In the genomic region with DNA sequence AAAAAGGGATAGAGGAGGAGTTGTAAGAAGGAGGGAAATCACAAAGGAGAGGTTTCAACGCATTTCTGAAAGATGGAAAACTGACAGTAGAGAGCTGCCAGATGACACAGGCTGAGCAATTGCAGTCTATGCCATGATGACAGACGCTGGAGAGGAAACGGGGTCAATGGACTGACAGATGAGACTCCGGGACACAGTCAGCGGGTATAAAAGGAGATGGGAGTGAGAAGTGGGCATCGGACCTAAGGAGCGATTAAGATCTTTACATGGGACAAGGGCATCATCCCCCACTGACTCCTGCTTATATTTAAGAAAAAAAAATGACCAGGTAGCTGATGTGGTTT, we compare ENCODE assay signal across 17 cellular contexts. TPM values are rescaled to one million over a fixed set of nuclear protein-coding genes. Genes with fewer than 3 reads are reported as not detected.
DNase-seq lines count a peak whose midpoint lies in the region; ATAC-seq and TF ChIP-seq lines count a peak whose summit lies in the region.
"Had no signal": no experiment of that assay in that cellular context is flagged by ENCODE, and none has a peak within 500 bp of the region (broad histone marks: within the 10 kb centered on the region; RNA-seq: fewer than 3 reads in every experiment).

No MANE protein-coding gene starts in this region.

- no peak overlapping the region for H3K4ac ChIP-seq in mesenchymal stem cell (ENCODE audit: low read depth in 1 of 2, low read length in 2 of 2)

- H2AFZ ChIP-seq in mesenchymal stem cell (ENCODE audit: low read depth, low read length), result no peak overlapping the region

- no peak overlapping the region for H3K4me2 ChIP-seq in mesenchymal stem cell (ENCODE audit: low read length, poor library complexity, severe bottlenecking)

- H3K9me3 ChIP-seq in body of pancreas (no peaks in the 10 kb centered on the region), mesenchymal stem cell (ENCODE audit: control insufficient read depth, low read length) (no peaks in the 10 kb centered on the region)
- H3K9me3 ChIP-seq: BE2C had no signal

- H2AK5ac ChIP-seq in mesenchymal stem cell (ENCODE audit: low read length, severe bottlenecking), result peak overlapping the region; percentile 80

- peaks cover 69% of the 10 kb centered on the region for H3K27me3 Mint-ChIP-seq in stimulated activated naive CD8-positive, alpha-beta T cell treated with anti-CD3 and anti-CD28 coated beads, Interleukin-15, Interleukin-2, amounts not matched to agents 100 ng/mL and 50 ng/mL, for 24 hours
- peaks cover 63% of the 10 kb centered on the region for H3K27me3 Mint-ChIP-seq in activated CD4-positive, alpha-beta memory T cell treated with anti-CD3 and anti-CD28 coated beads, Interleukin-2, amount 10 ng/mL, durations not matched to agents 7 days and 5 days

- no peak overlapping the region for H2BK12ac ChIP-seq in mesenchymal stem cell (ENCODE audit: low read length in 2 of 2)

- intact Hi-C loops in body of pancreas (cut with DNase I), result no loop called here

- H4K91ac ChIP-seq in mesenchymal stem cell (ENCODE audit: low read length), result no peak overlapping the region

- H2BK5ac ChIP-seq in mesenchymal stem cell (ENCODE audit: low read depth, low read length, poor library complexity, severe bottlenecking), result no peak overlapping the region

- H3K4me1 Mint-ChIP-seq in stimulated activated naive CD8-positive, alpha-beta T cell treated with anti-CD3 and anti-CD28 coated beads, Interleukin-15, Interleukin-2, amounts not matched to agents 100 ng/mL and 50 ng/mL, for 24 hours (ENCODE audit: low read depth), result peaks cover 28% of the 10 kb centered on the region
- peaks cover 17% of the 10 kb centered on the region for H3K4me1 Mint-ChIP-seq in activated CD4-positive, alpha-beta memory T cell treated with anti-CD3 and anti-CD28 coated beads, Interleukin-2, amount 10 ng/mL, durations not matched to agents 7 days and 5 days

- WGBS in body of pancreas, 2 donors, result 51 to 69% methylated on average over 7 of the region's 7 CpGs
- 79% methylated on average over 5 of the region's 7 CpGs for WGBS in mesenchymal stem cell

- peak overlapping the region; percentile 11 for H3K4me3 Mint-ChIP-seq in stimulated activated naive CD8-positive, alpha-beta T cell treated with anti-CD3 and anti-CD28 coated beads, Interleukin-15, Interleukin-2, amounts not matched to agents 100 ng/mL and 50 ng/mL, for 24 hours
- no peak overlapping the region for H3K4me3 Mint-ChIP-seq in activated CD4-positive, alpha-beta memory T cell treated with anti-CD3 and anti-CD28 coated beads, Interleukin-2, amount 10 ng/mL, durations not matched to agents 7 days and 5 days
- H3K4me3 Mint-ChIP-seq: CD4-positive, CD25-positive, alpha-beta regulatory T cell had no signal

- H3K27ac ChIP-seq in body of pancreas (peak overlapping the region; percentile 50 to 90 (median 86)), mesenchymal stem cell (ENCODE audit: low read length, poor library complexity, severe bottlenecking) (no peak overlapping the region)

- POLR2A ChIA-PET in activated CD4-positive, alpha-beta memory T cell treated with anti-CD3 and anti-CD28 coated beads, Interleukin-2, amount 10 ng/mL, durations not matched to agents 7 days and 5 days (lab: Charles Lee), result interaction anchor here (1.6 kb wide), 1 partner anchor 36 kb away, joined by 3 read pairs; no protein-coding TSS in a partner anchor

- H3K4me1 ChIP-seq in body of pancreas, result peaks cover 46% of the 10 kb centered on the region
- H3K4me1 ChIP-seq in mesenchymal stem cell (ENCODE audit: control insufficient read depth, insufficient read depth, low read depth, low read length), result peaks cover 31% of the 10 kb centered on the region
- H3K4me1 ChIP-seq: BE2C had no signal

- H3K23ac ChIP-seq in mesenchymal stem cell (ENCODE audit: low read length in 2 of 2), result no peak overlapping the region

- H3K9me3 Mint-ChIP-seq in stimulated activated naive CD8-positive, alpha-beta T cell treated with anti-CD3 and anti-CD28 coated beads, Interleukin-15, Interleukin-2, amounts not matched to agents 100 ng/mL and 50 ng/mL, for 24 hours, result no peaks in the 10 kb centered on the region
- H3K9me3 Mint-ChIP-seq in activated CD4-positive, alpha-beta memory T cell treated with anti-CD3 and anti-CD28 coated beads, Interleukin-2, amount 10 ng/mL, durations not matched to agents 7 days and 5 days, result no peaks in the 10 kb centered on the region

- no peak overlapping the region for H3K14ac ChIP-seq in mesenchymal stem cell (ENCODE audit: low read length in 2 of 2)

- H4K8ac ChIP-seq in mesenchymal stem cell (ENCODE audit: low read length), result no peak overlapping the region

- CTCF ChIA-PET in activated CD4-positive, alpha-beta memory T cell treated with anti-CD3 and anti-CD28 coated beads, Interleukin-2, amount 10 ng/mL, durations not matched to agents 7 days and 5 days (lab: Charles Lee), result interaction anchor here (2.2 to 3.6 kb wide), 2 partner anchors 12 kb away, joined by 19 to 25 read pairs; no protein-coding TSS in a partner anchor

- H3K18ac ChIP-seq in mesenchymal stem cell (ENCODE audit: low read depth in 1 of 2, low read length in 2 of 2), result no peak overlapping the region

- H3K9ac ChIP-seq in mesenchymal stem cell (ENCODE audit: low read length), result no peak overlapping the region

- H3K36me3 Mint-ChIP-seq in stimulated activated naive CD8-positive, alpha-beta T cell treated with anti-CD3 and anti-CD28 coated beads, Interleukin-15, Interleukin-2, amounts not matched to agents 100 ng/mL and 50 ng/mL, for 24 hours (ENCODE audit: low read depth), result no peaks in the 10 kb centered on the region
- peaks cover 2% of the 10 kb centered on the region for H3K36me3 Mint-ChIP-seq in activated CD4-positive, alpha-beta memory T cell treated with anti-CD3 and anti-CD28 coated beads, Interleukin-2, amount 10 ng/mL, durations not matched to agents 7 days and 5 days (ENCODE audit: low read depth)
- H3K36me3 Mint-ChIP-seq: CD4-positive, CD25-positive, alpha-beta regulatory T cell had no signal

- TF ChIP-seq CTCF in body of pancreas (IDR thresholded peaks at IDR 0.05), result no peak

- no peaks in the 10 kb centered on the region for H3K79me1 ChIP-seq in mesenchymal stem cell (replicated peaks; ENCODE audit: low read length, poor library complexity, severe bottlenecking)

- DNase-seq in stimulated activated naive CD8-positive, alpha-beta T cell treated with anti-CD3 and anti-CD28 coated beads, Interleukin-15, Interleukin-2, amounts not matched to agents 100 U/mL and 50 U/mL, for 24 hours, result no peak
- DNase-seq in body of pancreas (no peak), mesenchymal stem cell (no peak), COLO668 (lab: John Stamatoyannopoulos, UW; ENCODE audit: unreplicated experiment) (no peak)
- DNase-seq in activated CD4-positive, alpha-beta memory T cell treated with anti-CD3 and anti-CD28 coated beads, Interleukin-2, amount 10 ng/mL, durations not matched to agents 7 days and 5 days, result no peak
- DNase-seq: BE2C; CD4-positive, CD25-positive, alpha-beta regulatory T cell; DMS153; GOT3; NCI-H1694; NCI-H510A; PC-3; RPMI8226 had no signal

- ATAC-seq in stimulated activated naive CD8-positive, alpha-beta T cell treated with anti-CD3 and anti-CD28 coated beads, Interleukin-15, Interleukin-2, amounts not matched to agents 100 U/mL and 50 U/mL, for 24 hours, result no peak
- ATAC-seq in body of pancreas, result no peak
- ATAC-seq in GM21717 (IDR thresholded peaks at IDR 0.05; ENCODE audit: unreplicated experiment), result no peak
- ATAC-seq: K562, PC-3 had no signal

- no peak overlapping the region for H3K4me3 ChIP-seq in body of pancreas
- no peak overlapping the region for H3K4me3 ChIP-seq in mesenchymal stem cell (ENCODE audit: insufficient read depth in 1 of 2, low read depth in 1 of 2, low read length in 2 of 2)
- H3K4me3 ChIP-seq: GM12878, K562 had no signal

- H3K27me3 ChIP-seq in body of pancreas, result no peaks in the 10 kb centered on the region
- H3K27me3 ChIP-seq in mesenchymal stem cell (ENCODE audit: control insufficient read depth in 1 of 2, insufficient read depth in 1 of 2, low read length in 2 of 2), result peaks cover 5 to 77% of the 10 kb centered on the region in 2 experiments

- no peak overlapping the region for H2BK15ac ChIP-seq in mesenchymal stem cell (ENCODE audit: low read depth, poor library complexity, severe bottlenecking)

- no peaks in the 10 kb centered on the region for H3K36me3 ChIP-seq in body of pancreas (replicated peaks in 1 of 2; ENCODE audit: insufficient read depth in 1 of 2, low read depth in 2 of 2)
- H3K36me3 ChIP-seq in mesenchymal stem cell (ENCODE audit: control insufficient read depth in 1 of 2, insufficient read depth in 2 of 2, low read depth in 1 of 2, low read length in 2 of 2), result no peaks in the 10 kb centered on the region
- H3K36me3 ChIP-seq: BE2C had no signal

- no peak for TF ChIP-seq POLR2A in body of pancreas (IDR thresholded peaks at IDR 0.05)

- no peak overlapping the region for H2BK120ac ChIP-seq in mesenchymal stem cell (ENCODE audit: low read depth, low read length)

- peak overlapping the region; percentile 75 for H3K27ac Mint-ChIP-seq in stimulated activated naive CD8-positive, alpha-beta T cell treated with anti-CD3 and anti-CD28 coated beads, Interleukin-15, Interleukin-2, amounts not matched to agents 100 ng/mL and 50 ng/mL, for 24 hours
- no peak overlapping the region for H3K27ac Mint-ChIP-seq in activated CD4-positive, alpha-beta memory T cell treated with anti-CD3 and anti-CD28 coated beads, Interleukin-2, amount 10 ng/mL, durations not matched to agents 7 days and 5 days

RNA-seq across cellular contexts. Expression of a gene that starts 4.3 kb away (rescaled TPM):
- 10 to 100 TPM; 30.4 to 36.6 TPM for total RNA-seq in body of pancreas
- 0.22 TPM for polyA plus RNA-seq in mesenchymal stem cell (2013, experiment 1 of 2)
- 0.34 TPM for polyA plus RNA-seq in mesenchymal stem cell (2013, experiment 2 of 2)
- total RNA-seq in activated CD4-positive, alpha-beta memory T cell treated with anti-CD3 and anti-CD28 coated beads, Interleukin-2, amount 10 ng/mL, durations not matched to agents 7 days and 5 days, result under 1 TPM; 0.40 to 0.71 TPM
- total RNA-seq: CD4-positive, CD25-positive, alpha-beta regulatory T cell had no signal
- polyA plus RNA-seq: CD4-positive, CD25-positive, alpha-beta regulatory T cell had no signal

RNA-seq across cellular contexts. Expression of a gene that starts 38.0 kb away (rescaled TPM):
- not detected for total RNA-seq in body of pancreas
- polyA plus RNA-seq in mesenchymal stem cell (2013, experiment 1 of 2), result 18.2 TPM
- polyA plus RNA-seq in mesenchymal stem cell (2013, experiment 2 of 2), result 20.1 TPM
- total RNA-seq in activated CD4-positive, alpha-beta memory T cell treated with anti-CD3 and anti-CD28 coated beads, Interleukin-2, amount 10 ng/mL, durations not matched to agents 7 days and 5 days, result 100 to 1,000 TPM; 546 to 570 TPM

RNA-seq across cellular contexts. Expression of a gene that starts 41.2 kb away (rescaled TPM):
- 10 to 100 TPM; 25.7 to 32.6 TPM for total RNA-seq in body of pancreas
- 7.2 TPM for polyA plus RNA-seq in mesenchymal stem cell (2013, experiment 1 of 2)
- 7.1 TPM for polyA plus RNA-seq in mesenchymal stem cell (2013, experiment 2 of 2)
- 10 to 100 TPM; 14.4 to 16.0 TPM for total RNA-seq in activated CD4-positive, alpha-beta memory T cell treated with anti-CD3 and anti-CD28 coated beads, Interleukin-2, amount 10 ng/mL, durations not matched to agents 7 days and 5 days

Comparison
In these comparisons a context has a peak if more than half of its experiments do, and no peak if none do; other contexts are left out.
1. RNA of a gene that starts 4.3 kb away (total RNA-seq): 30.4 to 36.6 TPM in body of pancreas; 0.40 to 0.71 TPM in activated CD4-positive, alpha-beta memory T cell treated with anti-CD3 and anti-CD28 coated beads, Interleukin-2, amount 10 ng/mL, durations not matched to agents 7 days and 5 days; every median in the first group is over 10 times any median in the second.
2. RNA of a gene that starts 38.0 kb away (total RNA-seq): 546 to 570 TPM in activated CD4-positive, alpha-beta memory T cell treated with anti-CD3 and anti-CD28 coated beads, Interleukin-2, amount 10 ng/mL, durations not matched to agents 7 days and 5 days; not detected in body of pancreas; every median in the first group is over 100 times any median in the second.